ENCODE assay signal across 2 cellular contexts in genomic region chr10:48215983-48216505, GRCh38.
TF ChIP-seq lines count a peak whose summit lies in the region.

No MANE protein-coding gene starts in this region.

TF ChIP-seq in GM12878, 131 proteins besides CTCF, POLR2A, EP300 and RAD21 (continued from another document):
- no peak for TF ChIP-seq ZBED1 (IDR thresholded peaks at IDR 0.05; ENCODE audit: borderline replicate concordance)
- no peak for TF ChIP-seq ZBTB40 (IDR thresholded peaks at IDR 0.05; ENCODE audit: borderline replicate concordance)
- TF ChIP-seq SREBF2 (IDR thresholded peaks at IDR 0.05; ENCODE audit: low read length) = no peak
- no peak for TF ChIP-seq MAX (IDR thresholded peaks at IDR 0.05; ENCODE audit: low read depth, low read length)
- no peak for TF ChIP-seq PML (IDR thresholded peaks at IDR 0.05; ENCODE audit: low read length)
- TF ChIP-seq IKZF1 (conservative IDR thresholded peaks at IDR 0.05) = no peak
- TF ChIP-seq RB1 (IDR thresholded peaks at IDR 0.05; ENCODE audit: borderline replicate concordance) = no peak
- no peak for TF ChIP-seq ESRRA (IDR thresholded peaks at IDR 0.05; ENCODE audit: low read length)
- TF ChIP-seq EZH2 (IDR thresholded peaks at IDR 0.05; ENCODE audit: borderline replicate concordance, control insufficient read depth, low read depth, low read length) = no peak
- no peak for TF ChIP-seq JUNB (IDR thresholded peaks at IDR 0.05)
- TF ChIP-seq LARP7 (IDR thresholded peaks at IDR 0.05) = no peak
- TF ChIP-seq DPF2 (IDR thresholded peaks at IDR 0.05) = no peak
- no peak for TF ChIP-seq USF2 (IDR thresholded peaks at IDR 0.05; ENCODE audit: borderline replicate concordance, low read depth, low read length)
- TF ChIP-seq SIN3A (IDR thresholded peaks at IDR 0.05; ENCODE audit: low read depth, low read length) = no peak

TF ChIP-seq in GM23338, 12 proteins besides CTCF, POLR2A, EP300 and RAD21 (continued from another document):
- TF ChIP-seq STAT1 (IDR thresholded peaks at IDR 0.05; ENCODE audit: unreplicated experiment) = no peak
- TF ChIP-seq ZNF114 (CRISPR knock-in tag; IDR thresholded peaks at IDR 0.05) = no peak
- no peak for TF ChIP-seq ETS1 (IDR thresholded peaks at IDR 0.05)
- no peak for TF ChIP-seq REST (IDR thresholded peaks at IDR 0.05; ENCODE audit: unreplicated experiment)
- TF ChIP-seq ZNF462 (CRISPR knock-in tag; IDR thresholded peaks at IDR 0.05) = no peak
- TF ChIP-seq EZH2phosphoT487 (IDR thresholded peaks at IDR 0.05; ENCODE audit: unreplicated experiment) = no peak
- no peak for TF ChIP-seq EZH2 (IDR thresholded peaks at IDR 0.05; ENCODE audit: low read depth, unreplicated experiment)
- TF ChIP-seq POLR2AphosphoS5 (IDR thresholded peaks at IDR 0.05; ENCODE audit: low read depth) = no peak
- TF ChIP-seq ZNF331 (CRISPR knock-in tag; IDR thresholded peaks at IDR 0.05; ENCODE audit: low read depth) = no peak
- TF ChIP-seq NANOG (IDR thresholded peaks at IDR 0.05; ENCODE audit: borderline replicate concordance) = no peak
